14 cellular contexts compared by ENCODE assay signal in genomic region chr2:174868916-174869315, GRCh38.
A peak's percentile ranks its signal among the peaks of the same experiment; 100 is the strongest.
DNase-seq lines count a peak whose midpoint lies in the region.
"Had no signal": no experiment of that assay in that cellular context is flagged by ENCODE, and none has a peak within 500 bp of the region (broad histone marks: within the 10 kb centered on the region; RNA-seq: fewer than 3 reads in every experiment).

No MANE protein-coding gene starts in this region.

- peak; percentile 82 for DNase-seq in DMS53 (lab: John Stamatoyannopoulos, UW)
- peak; percentile 16 for DNase-seq in HuH-7.5 (ENCODE audit: low spot score)
- DNase-seq in NCI-H510A (lab: John Stamatoyannopoulos, UW): peak; percentile 42
- DNase-seq in left kidney (ENCODE audit: low read depth, low spot score): peak; percentile 44
- DNase-seq in stimulated activated CD4-positive, alpha-beta T cell treated with anti-CD3 and anti-CD28 coated beads, Interleukin-4, amount 100 ng/mL, for 1 hour: no peak
- no peak for DNase-seq in activated CD8-positive, alpha-beta memory T cell treated with anti-CD3 and anti-CD28 coated beads, Interleukin-2, amount 50 U/mL, for 4 hours
- DNase-seq in EL: no peak
- DNase-seq: CD4-positive, alpha-beta T cell; HCEC 1CT; KG1; NCI-H1092; NCI-H187 treated with DMSO at 0.1 percent for 48 hours; NCI-H774; T-helper 1 cell had no signal

Comparison
In these comparisons a context has a peak if more than half of its experiments do, and no peak if none do; other contexts are left out.
1. DNase-seq: peak in DMS53 (single experiment), HuH-7.5 (single experiment), NCI-H510A (single experiment) and left kidney (single experiment); none in stimulated activated CD4-positive, alpha-beta T cell treated with anti-CD3 and anti-CD28 coated beads, Interleukin-4, amount 100 ng/mL, for 1 hour (single experiment), activated CD8-positive, alpha-beta memory T cell treated with anti-CD3 and anti-CD28 coated beads, Interleukin-2, amount 50 U/mL, for 4 hours (single experiment) and EL (single experiment).